ENCODE assay signal across 16 cellular contexts in the genomic region with DNA sequence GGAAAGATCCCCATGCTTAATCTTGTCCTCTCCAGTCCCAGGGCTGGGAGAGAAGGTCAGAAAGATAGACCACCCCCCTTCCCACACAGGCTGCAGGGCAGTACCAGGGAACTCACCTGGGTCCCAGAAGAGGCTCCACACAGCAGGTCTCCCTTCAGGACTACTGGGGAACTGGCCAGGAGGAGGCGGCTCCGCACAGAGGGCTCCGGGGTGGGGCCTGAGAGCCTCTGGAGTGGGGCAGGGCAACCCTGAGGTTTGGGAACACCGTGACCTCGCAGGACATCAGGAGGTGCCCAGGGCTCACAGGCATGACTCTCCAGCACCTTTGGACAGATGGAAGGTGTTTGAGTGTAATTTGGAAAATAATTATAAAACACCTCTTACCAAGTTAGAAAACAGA. TPM values are rescaled to one million over a fixed set of nuclear protein-coding genes. Genes with fewer than 3 reads are reported as not detected.
A peak's percentile ranks its signal among the peaks of the same experiment; 100 is the strongest.
DNase-seq lines count a peak whose midpoint lies in the region; ATAC-seq, FAIRE-seq and TF ChIP-seq lines count a peak whose summit lies in the region.
"Had no signal": no experiment of that assay in that cellular context is flagged by ENCODE, and none has a peak within 500 bp of the region (broad histone marks: within the 10 kb centered on the region; RNA-seq: fewer than 3 reads in every experiment).

No MANE protein-coding gene starts in this region.

- no peak overlapping the region for H2BK12ac ChIP-seq in neuronal stem cell (ENCODE audit: low read length)

- no peak overlapping the region for H4K91ac ChIP-seq in neuronal stem cell (ENCODE audit: low read depth, low read length, poor library complexity)

- no peak overlapping the region for H2BK15ac ChIP-seq in neuronal stem cell (ENCODE audit: low read length)

- in situ Hi-C loops in HepG2 (cut with HindIII; ENCODE audit: extremely low pct_ligation_motif_present, low pct_unique_long_range_greater_than_20kb), result no loop called here

- H3K4me2 ChIP-seq in HepG2 (ENCODE audit: low read depth, low read length) (no peak overlapping the region), neuronal stem cell (ENCODE audit: insufficient read depth, low read length, poor library complexity, severe bottlenecking) (no peak overlapping the region)

- POLR2A ChIA-PET in HepG2 (lab: Yijun Ruan, JAX), result no interaction called here

- no TSS peak for BruUV-seq in HepG2 (replicated peaks; lab: Mats Ljungman, UMichigan)

- no peak for TF ChIP-seq CTCF in HepG2 (CRISPR knock-in tag; IDR thresholded peaks at IDR 0.05)

- 5% methylated on average over 5 of the region's 5 CpGs for WGBS in HepG2 (ENCODE audit: low lambda C conversion rate)
- WGBS in neuronal stem cell (ENCODE audit: extremely low coverage in 2 of 2, insufficient read length in 2 of 2, insufficient replicate concordance in 1 of 2), 2 donors, result no CpG with 5 or more reads among the region's 5 CpGs

- H3K9me3 ChIP-seq in HepG2 (ENCODE audit: low read length), result no peaks in the 10 kb centered on the region
- H3K9me3 ChIP-seq in neuronal stem cell (replicated peaks in 1 of 2; ENCODE audit: control insufficient read depth in 2 of 2, insufficient read depth in 1 of 2, low read depth in 1 of 2, low read length in 2 of 2), result no peaks in the 10 kb centered on the region
- H3K9me3 ChIP-seq: HAP-1 had no signal

- no peak overlapping the region for H3K4ac ChIP-seq in neuronal stem cell (ENCODE audit: low read length)

- peaks cover 3% of the 10 kb centered on the region for H3K79me1 ChIP-seq in neuronal stem cell (ENCODE audit: low read depth, low read length)

- H4K20me1 ChIP-seq in HepG2 (ENCODE audit: insufficient read depth, low read length), result 0 out of 2 replicates have a peak, but pooled peaks cover 2% of the 10 kb centered on the region

- intact Hi-C loops in Right ventricle myocardium superior (cut with DNase I) (no loop called here), Right ventricle myocardium inferior (cut with DNase I) (no loop called here), HepG2 (cut with micrococcal nuclease; ENCODE audit: unreplicated experiment) (no loop called here)

- H3K23ac ChIP-seq in neuronal stem cell (ENCODE audit: low read depth, low read length, poor library complexity), result no peak overlapping the region

- no peaks in the 10 kb centered on the region for H3K79me2 ChIP-seq in HepG2 (ENCODE audit: insufficient read depth, low read length)

- peak overlapping the region; percentile 53 for H2BK5ac ChIP-seq in neuronal stem cell (ENCODE audit: low read length)

- H2AK5ac ChIP-seq in neuronal stem cell (ENCODE audit: low read depth, low read length), result no peak overlapping the region

- no peak overlapping the region for H3K4me3 ChIP-seq in HepG2 (replicated peaks in 1 of 3; ENCODE audit: insufficient read depth in 1 of 3, low read depth in 2 of 3, low read length in 3 of 3)
- no peak overlapping the region for H3K4me3 ChIP-seq in neuronal stem cell (ENCODE audit: low read length in 2 of 2)
- H3K4me3 ChIP-seq: HAP-1 had no signal

- TF ChIP-seq POLR2A in HepG2 (IDR thresholded peaks at IDR 0.05; ENCODE audit: insufficient read depth in 1 of 2, low read depth in 2 of 2, low read length in 2 of 2), result no peak

- H3K14ac ChIP-seq in neuronal stem cell (ENCODE audit: low read length), result no peak overlapping the region

- H2AFZ ChIP-seq in HepG2 (ENCODE audit: low read length) (no peak overlapping the region), neuronal stem cell (ENCODE audit: low read length) (no peak overlapping the region)

- FAIRE-seq in HepG2 (lab: Jason Lieb, UNC), result no peak
- FAIRE-seq: H1 had no signal

- H3K9ac ChIP-seq in HepG2 (ENCODE audit: insufficient read depth, low read depth, low read length) (no peak overlapping the region), neuronal stem cell (ENCODE audit: low read depth, low read length, poor library complexity) (no peak overlapping the region)

- no peak overlapping the region for H3K18ac ChIP-seq in neuronal stem cell (ENCODE audit: low read length)

- H2BK120ac ChIP-seq in neuronal stem cell (ENCODE audit: low read depth, low read length), result no peak overlapping the region

- TF ChIP-seq RAD21 in HepG2 (CRISPR knock-in tag; IDR thresholded peaks at IDR 0.05), result no peak

- CTCF ChIA-PET in HepG2 (lab: Yijun Ruan, JAX; ENCODE audit: low intra/inter-chr PET ratio, low total read pairs), result no interaction called here

- H3K36me3 ChIP-seq in HepG2 (replicated peaks in 1 of 2; ENCODE audit: control insufficient read depth in 1 of 2, insufficient read depth in 2 of 2, low read length in 2 of 2), result no peaks in the 10 kb centered on the region
- peaks cover 6 to 21% of the 10 kb centered on the region in 2 donors for H3K36me3 ChIP-seq in neuronal stem cell (replicated peaks in 1 of 2; ENCODE audit: control insufficient read depth in 2 of 2, insufficient read depth in 2 of 2, low read length in 2 of 2)

- DNase-seq in Right ventricle myocardium superior (peak; percentile 30), Right ventricle myocardium inferior (ENCODE audit: missing footprints) (no peak), HepG2 (ENCODE audit: low spot score) (no peak), neuronal stem cell (ENCODE audit: low spot score) (no peak), ureter (ENCODE audit: low spot score) (peak; percentile 31), ecto neural progenitor cell (ENCODE audit: low spot score) (no peak), HuH-7 (ENCODE audit: low spot score) (no peak), NAMALWA (ENCODE audit: low spot score) (no peak)
- DNase-seq: 8988T; C1 segment of cervical spinal cord; Calu3; CD4-positive, alpha-beta T cell; DMS 273 treated with DMSO at 0.1 percent for 48 hours; HFFc6 had no signal

- no peaks in the 10 kb centered on the region for H3K4me1 ChIP-seq in HepG2 (ENCODE audit: insufficient read depth, low read length)
- H3K4me1 ChIP-seq in neuronal stem cell (ENCODE audit: control insufficient read depth in 2 of 2, insufficient read depth in 1 of 2, low read depth in 1 of 2, low read length in 2 of 2), result no peaks in the 10 kb centered on the region
- H3K4me1 ChIP-seq: HAP-1 had no signal

- no peak overlapping the region for H4K8ac ChIP-seq in neuronal stem cell (ENCODE audit: low read depth, low read length)

- ATAC-seq in Right ventricle myocardium superior (ENCODE audit: poor library complexity) (no peak), Right ventricle myocardium inferior (no peak), HepG2 (peak; percentile 63)

- no peak overlapping the region for H3K27ac ChIP-seq in HepG2 (ENCODE audit: extremely low read length, insufficient read depth, low read length)
- H3K27ac ChIP-seq in neuronal stem cell (replicated peaks; ENCODE audit: low read length), result no peak overlapping the region

- TF ChIP-seq EP300 in HepG2 (IDR thresholded peaks at IDR 0.05; ENCODE audit: low read depth in 2 of 2, low read length in 2 of 2) (no peak), HepG2 (CRISPR knock-in tag; IDR thresholded peaks at IDR 0.05; ENCODE audit: borderline replicate concordance) (no peak)

- H3K27me3 ChIP-seq in HepG2 (ENCODE audit: control insufficient read depth in 1 of 2, insufficient read depth in 2 of 2, low read length in 2 of 2) (peaks cover 13 to 78% of the 10 kb centered on the region in 2 experiments), neuronal stem cell (ENCODE audit: control insufficient read depth in 3 of 3, insufficient read depth in 3 of 3, low read depth in 1 of 3, low read length in 3 of 3) (no peaks in the 10 kb centered on the region)

TF ChIP-seq in HepG2, 621 proteins besides CTCF, POLR2A, EP300 and RAD21:
- TF ChIP-seq, protein P1, sequence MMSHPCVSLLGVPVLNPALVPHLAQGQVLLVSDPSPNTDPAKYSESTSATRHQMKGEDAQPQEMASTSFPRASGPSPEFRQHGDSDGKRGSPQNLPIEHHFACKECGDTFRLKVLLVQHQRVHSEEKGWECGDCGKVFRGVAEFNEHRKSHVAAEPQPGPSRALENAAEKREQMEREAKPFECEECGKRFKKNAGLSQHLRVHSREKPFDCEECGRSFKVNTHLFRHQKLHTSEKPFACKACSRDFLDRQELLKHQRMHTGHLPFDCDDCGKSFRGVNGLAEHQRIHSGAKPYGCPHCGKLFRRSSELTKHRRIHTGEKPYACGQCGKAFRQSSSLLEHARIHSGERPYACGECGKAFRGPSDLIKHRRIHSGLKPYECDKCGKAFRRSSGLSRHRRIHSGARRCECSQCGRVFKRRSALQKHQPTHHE (CRISPR knock-in tag; IDR thresholded peaks at IDR 0.05; ENCODE audit: borderline replicate concordance), result no peak
- TF ChIP-seq CBX2 (IDR thresholded peaks at IDR 0.05; ENCODE audit: low read depth, low read length) (0 out of 2 replicates have a peak, but pooled peaks have one; percentile 6), CBX2 (CRISPR knock-in tag; IDR thresholded peaks at IDR 0.05; ENCODE audit: low read depth) (no peak)
TF ChIP-seq in HepG2: peak in this region for 1.

RNA-seq across cellular contexts. Expression of a gene that starts 11.0 kb away (rescaled TPM):
- total RNA-seq in Right ventricle myocardium superior (6.0 TPM), Right ventricle myocardium inferior (7.4 TPM), HepG2 (2016; rRNA removed; fragmentation: Illumina TruSeq; extraction: Trizol) (0.41 and 0.60 TPM in 2 replicates), ureter (10.4 TPM)
- total RNA-seq in HepG2 (2016; cell fraction: cytosol; rRNA removed; fragmentation: Illumina TruSeq; extraction: Trizol; ENCODE audit: low read depth), result 0.09 and 0.51 TPM in 2 replicates
- 0.37 and 0.52 TPM in 2 replicates for total RNA-seq in HepG2 (2016; cell fraction: insoluble cytoplasmic fraction; rRNA removed; fragmentation: Illumina TruSeq; extraction: Trizol)
- total RNA-seq in HepG2 (2016; cell fraction: membrane; rRNA removed; fragmentation: Illumina TruSeq; extraction: Trizol), result 0.72 and 0.80 TPM in 2 replicates
- 0.38 and 0.56 TPM in 2 replicates for total RNA-seq in HepG2 (2016; cell fraction: nucleus; rRNA removed; fragmentation: Illumina TruSeq; extraction: Trizol)
- 1.5 and 2.3 TPM in 2 replicates for polyA plus RNA-seq in HepG2 (2011; rRNA removed)
- polyA plus RNA-seq in HepG2 (2011; cell fraction: cytosol; rRNA removed), result 1.1 and 1.3 TPM in 2 replicates
- polyA plus RNA-seq in HepG2 (2011; cell fraction: nucleus; rRNA removed), result 1.8 and 2.5 TPM in 2 replicates
- polyA plus RNA-seq in HepG2 (2012), result 0.71 and 2.5 TPM in 2 replicates
- polyA plus RNA-seq in HepG2 (2016; cell fraction: cytosol; fragmentation: Illumina TruSeq; extraction: Trizol; ENCODE audit: low read depth), result 1.0 and 1.2 TPM in 2 replicates
- polyA plus RNA-seq in HepG2 (2016; cell fraction: insoluble cytoplasmic fraction; fragmentation: Illumina TruSeq; extraction: Trizol; ENCODE audit: low read depth), result 0.63 and 0.84 TPM in 2 replicates
- polyA plus RNA-seq in HepG2 (2016; cell fraction: membrane; fragmentation: Illumina TruSeq; extraction: Trizol; ENCODE audit: low read depth), result 0.83 and 1.0 TPM in 2 replicates
- polyA plus RNA-seq in HepG2 (2016; cell fraction: nucleus; fragmentation: Illumina TruSeq; extraction: Trizol; ENCODE audit: insufficient read depth, low read depth), result 0.75 and 1.2 TPM in 2 replicates
- 2.2 and 9.0 TPM in 2 replicates for polyA minus RNA-seq in HepG2 (2011; rRNA and poly(A)+ RNA removed; ENCODE audit: low replicate concordance)
- polyA minus RNA-seq in HepG2 (2011; cell fraction: cytosol; rRNA and poly(A)+ RNA removed), result 0.40 and 0.44 TPM in 2 replicates
- 0.64 and 1.4 TPM in 2 replicates for polyA minus RNA-seq in HepG2 (2011; cell fraction: nucleus; rRNA and poly(A)+ RNA removed)
- 10.2 TPM for polyA plus RNA-seq in neuronal stem cell (2013, experiment 1 of 2)
- polyA plus RNA-seq in neuronal stem cell (2013, experiment 2 of 2), result 10.1 TPM

Comparison
In these comparisons a context has a peak if more than half of its experiments do, and no peak if none do; other contexts are left out.
1. DNase-seq: peak in Right ventricle myocardium superior (single experiment) and ureter (single experiment); none in Right ventricle myocardium inferior (single experiment), HepG2 (single experiment), neuronal stem cell (single experiment), ecto neural progenitor cell (single experiment), HuH-7 (single experiment) and NAMALWA (single experiment).